8 cellular contexts compared by ENCODE assay signal in the genomic region with DNA sequence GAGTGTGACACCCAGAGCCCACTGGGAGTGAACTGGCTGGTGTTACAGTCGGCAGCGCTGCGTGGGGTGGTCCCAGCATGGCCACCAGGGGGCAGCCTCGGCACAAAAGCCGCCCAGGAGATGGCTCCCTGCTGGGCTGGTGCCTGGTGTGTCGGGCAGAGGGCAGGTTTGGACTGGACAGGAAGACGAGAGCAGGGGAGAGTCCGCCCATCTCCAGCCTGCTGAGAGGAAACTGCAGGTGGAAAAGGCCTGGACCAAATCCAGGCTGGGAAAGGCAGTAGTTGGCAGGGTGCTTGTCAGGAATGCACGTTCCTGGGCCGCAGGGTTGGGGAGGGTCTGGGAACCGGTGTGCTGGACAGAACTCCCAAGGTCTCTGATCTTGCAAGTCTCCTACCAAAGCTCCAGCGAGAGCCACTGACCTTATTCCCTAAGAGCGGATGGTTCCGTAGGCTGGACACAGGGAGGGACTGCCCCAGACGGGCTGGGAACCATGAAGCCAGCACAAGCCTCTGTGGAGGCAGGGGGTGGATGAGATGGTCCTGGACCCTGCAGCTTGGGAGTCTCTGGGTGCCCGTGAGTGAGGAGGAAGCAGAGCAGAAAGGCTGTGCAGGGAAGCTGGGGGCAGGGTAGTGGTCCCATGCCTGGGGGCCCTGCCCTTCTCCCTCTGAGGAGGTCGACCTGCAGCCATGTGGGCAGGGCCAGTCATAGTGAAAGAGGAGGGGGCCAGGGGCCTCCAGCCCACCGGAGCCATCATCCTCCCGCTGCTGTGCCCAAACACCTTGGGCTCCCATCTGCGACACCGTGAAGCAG. TPM values are rescaled to one million over a fixed set of nuclear protein-coding genes. Genes with fewer than 3 reads are reported as not detected.
DNase-seq lines count a peak whose midpoint lies in the region; ATAC-seq and TF ChIP-seq lines count a peak whose summit lies in the region.

No MANE protein-coding gene starts in this region.

- in situ Hi-C loops in Caki2 (cut with HindIII; ENCODE audit: low pct_unique_long_range_greater_than_20kb, low sequenced_read_pairs) = no loop called here

- peak; percentile 80 for DNase-seq in Caki2 (ENCODE audit: low read depth)
- peak; percentile 62 to 71 for DNase-seq in NOMO-1 (lab: John Stamatoyannopoulos, UW; ENCODE audit: unreplicated experiment in 2 of 2)
- DNase-seq in activated CD8-positive, alpha-beta memory T cell treated with anti-CD3 and anti-CD28 coated beads for 4 hours (ENCODE audit: low read depth in 2 of 2) = peak; percentile 74 to 76
- DNase-seq in effector memory CD8-positive, alpha-beta T cell = peak; percentile 87 to 91 (median 89)
- peak; percentile 69 to 89 for DNase-seq in mesothelial cell of epicardium (ENCODE audit: low spot score in 2 of 2, unreplicated experiment in 2 of 2)
- peak; percentile 79 for DNase-seq in stimulated activated CD8-positive, alpha-beta memory T cell treated with anti-CD3 and anti-CD28 coated beads, Interleukin-4, amount 100 ng/mL, for 24 hours (ENCODE audit: low read depth)

- H3K9me3 Mint-ChIP-seq in effector memory CD8-positive, alpha-beta T cell = no peaks in the 10 kb centered on the region
- no peaks in the 10 kb centered on the region for H3K9me3 Mint-ChIP-seq in mesothelial cell of epicardium

- TF ChIP-seq CTCF in HEK293 (tag by site-specific recombination; IDR thresholded peaks at IDR 0.05) (peak; percentile 88), mesothelial cell of epicardium (IDR thresholded peaks at IDR 0.05; ENCODE audit: unreplicated experiment) (peak; percentile 93)

- peaks cover 25 to 49% of the 10 kb centered on the region in 2 donors for H3K27me3 Mint-ChIP-seq in effector memory CD8-positive, alpha-beta T cell
- H3K27me3 Mint-ChIP-seq in mesothelial cell of epicardium (ENCODE audit: low read depth) = peaks cover 25% of the 10 kb centered on the region

- peaks cover 8% of the 10 kb centered on the region; the same call in 1 of the 2 replicates for H3K4me1 ChIP-seq in HEK293 (ENCODE audit: control insufficient read depth, insufficient read depth, low read length)

- H3K4me3 Mint-ChIP-seq in effector memory CD8-positive, alpha-beta T cell = peak overlapping the region; percentile 59 to 69
- peak overlapping the region; percentile 61 for H3K4me3 Mint-ChIP-seq in mesothelial cell of epicardium

- no peak overlapping the region for H3K27ac ChIP-seq in HEK293 (ENCODE audit: extremely low read depth, low read depth, low read length)

- no peaks in the 10 kb centered on the region for H3K36me3 ChIP-seq in HEK293 (ENCODE audit: control insufficient read depth in 2 of 2, insufficient read depth in 1 of 2, low read length in 2 of 2)

- H3K4me3 ChIP-seq in HEK293 (ENCODE audit: low read depth, low read length) = no peak overlapping the region

- CTCF ChIA-PET in HEK293 (lab: Yijun Ruan, JAX) = interaction anchor here (0.5 to 5.9 kb wide), 18 partner anchors 8 to 208 kb away, joined by 3 to 109 read pairs (median 4); partner anchors contain the start of genes CLBA1 and GPR132

- no peaks in the 10 kb centered on the region for H3K9me3 ChIP-seq in HEK293 (ENCODE audit: control insufficient read depth, insufficient read depth, low read depth, low read length)

- H3K36me3 Mint-ChIP-seq in effector memory CD8-positive, alpha-beta T cell (ENCODE audit: insufficient read depth) = peaks cover 6% of the 10 kb centered on the region
- no peaks in the 10 kb centered on the region for H3K36me3 Mint-ChIP-seq in mesothelial cell of epicardium

- POLR2A ChIA-PET in HEK293 (lab: Yijun Ruan, JAX) = interaction anchor here (0.6 to 3.4 kb wide), 3 partner anchors 9 to 43 kb away, joined by 4 to 16 read pairs (median 5); partner anchors contain the start of gene CLBA1

- no peak overlapping the region for H3K27ac Mint-ChIP-seq in effector memory CD8-positive, alpha-beta T cell
- no peak overlapping the region for H3K27ac Mint-ChIP-seq in mesothelial cell of epicardium

- peaks cover 10 to 12% of the 10 kb centered on the region in 2 donors for H3K4me1 Mint-ChIP-seq in effector memory CD8-positive, alpha-beta T cell (ENCODE audit: low read depth in 2 of 2)
- peaks cover 11% of the 10 kb centered on the region for H3K4me1 Mint-ChIP-seq in mesothelial cell of epicardium

- peak; percentile 89 for ATAC-seq in effector memory CD8-positive, alpha-beta T cell (replicated peaks)
- ATAC-seq in HG03571 (IDR thresholded peaks at IDR 0.05; ENCODE audit: unreplicated experiment) = no peak

TF ChIP-seq in HEK293, 187 proteins besides CTCF, POLR2A, EP300 and RAD21 (continues in another document):
- TF ChIP-seq KLF1 (tag by site-specific recombination; IDR thresholded peaks at IDR 0.05) = peak; percentile 52
- peak; percentile 45; the same call in 1 of the 2 replicates for TF ChIP-seq ZBTB10 (tag by site-specific recombination; IDR thresholded peaks at IDR 0.05)
- TF ChIP-seq ZNF280C (tag by site-specific recombination; IDR thresholded peaks at IDR 0.05) = no peak
- TF ChIP-seq KLF7 (tag by site-specific recombination; IDR thresholded peaks at IDR 0.05; ENCODE audit: borderline replicate concordance) = no peak
- TF ChIP-seq ZNF544 (tag by site-specific recombination; IDR thresholded peaks at IDR 0.05) = no peak
- TF ChIP-seq, protein P1, sequence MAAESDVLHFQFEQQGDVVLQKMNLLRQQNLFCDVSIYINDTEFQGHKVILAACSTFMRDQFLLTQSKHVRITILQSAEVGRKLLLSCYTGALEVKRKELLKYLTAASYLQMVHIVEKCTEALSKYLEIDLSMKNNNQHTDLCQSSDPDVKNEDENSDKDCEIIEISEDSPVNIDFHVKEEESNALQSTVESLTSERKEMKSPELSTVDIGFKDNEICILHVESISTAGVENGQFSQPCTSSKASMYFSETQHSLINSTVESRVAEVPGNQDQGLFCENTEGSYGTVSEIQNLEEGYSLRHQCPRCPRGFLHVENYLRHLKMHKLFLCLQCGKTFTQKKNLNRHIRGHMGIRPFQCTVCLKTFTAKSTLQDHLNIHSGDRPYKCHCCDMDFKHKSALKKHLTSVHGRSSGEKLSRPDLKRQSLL (tag by site-specific recombination; IDR thresholded peaks at IDR 0.05) = no peak
- TF ChIP-seq, protein P2, sequence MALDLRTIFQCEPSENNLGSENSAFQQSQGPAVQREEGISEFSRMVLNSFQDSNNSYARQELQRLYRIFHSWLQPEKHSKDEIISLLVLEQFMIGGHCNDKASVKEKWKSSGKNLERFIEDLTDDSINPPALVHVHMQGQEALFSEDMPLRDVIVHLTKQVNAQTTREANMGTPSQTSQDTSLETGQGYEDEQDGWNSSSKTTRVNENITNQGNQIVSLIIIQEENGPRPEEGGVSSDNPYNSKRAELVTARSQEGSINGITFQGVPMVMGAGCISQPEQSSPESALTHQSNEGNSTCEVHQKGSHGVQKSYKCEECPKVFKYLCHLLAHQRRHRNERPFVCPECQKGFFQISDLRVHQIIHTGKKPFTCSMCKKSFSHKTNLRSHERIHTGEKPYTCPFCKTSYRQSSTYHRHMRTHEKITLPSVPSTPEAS (tag by site-specific recombination; IDR thresholded peaks at IDR 0.05) = no peak

RNA-seq across cellular contexts. Expression of gene AHNAK2, which starts 1.8 kb away (rescaled TPM):
- 37.7 and 40.7 TPM in 2 replicates for total RNA-seq in Caki2 (2014; rRNA removed; shearing (Covaris generic); ENCODE audit: low replicate concordance)
- 2.4 to 2.8 TPM (median 2.6 TPM) in 3 replicates for total RNA-seq in mesothelial cell of epicardium

RNA-seq across cellular contexts. Expression of gene CLBA1, which starts 9.2 kb away (rescaled TPM):
- 4.2 and 9.7 TPM in 2 replicates for total RNA-seq in Caki2 (2014; rRNA removed; shearing (Covaris generic); ENCODE audit: low replicate concordance)
- total RNA-seq in mesothelial cell of epicardium = 9.0 to 10.3 TPM (median 10.2 TPM) in 3 replicates

RNA-seq across cellular contexts. Expression of gene CDCA4, which starts 44.5 kb away (rescaled TPM):
- 30.3 and 36.6 TPM in 2 replicates for total RNA-seq in Caki2 (2014; rRNA removed; shearing (Covaris generic); ENCODE audit: low replicate concordance)
- 31.5 to 33.9 TPM (median 32.3 TPM) in 3 replicates for total RNA-seq in mesothelial cell of epicardium

RNA-seq across cellular contexts. Expression of gene PLD4, which starts 51.7 kb away (rescaled TPM):
- not detected in 2 replicates for total RNA-seq in Caki2 (2014; rRNA removed; shearing (Covaris generic); ENCODE audit: low replicate concordance)
- total RNA-seq in mesothelial cell of epicardium = 0.58 to 0.78 TPM (median 0.75 TPM) in 3 replicates

Comparison
In these comparisons a context has a peak if more than half of its experiments do, and no peak if none do; other contexts are left out.
1. RNA of gene AHNAK2, which starts 1.8 kb away (total RNA-seq): 37.7 to 40.7 TPM in Caki2; 2.4 to 2.8 TPM in mesothelial cell of epicardium; every median in the first group is over 10 times any median in the second.
2. Peak in every context shown above with its lines, with median percentiles within 50 percentile points of each other: DNase-seq.